Comparison of ENCODE assay signal across 1 cellular context in genomic region chr4:47484169-47484568, GRCh38.
TF ChIP-seq lines count a peak whose summit lies in the region.

No MANE protein-coding gene starts in this region.

TF ChIP-seq in GM23338, 12 proteins besides CTCF, POLR2A, EP300 and RAD21 (continued from another document):
- no peak for TF ChIP-seq ZNF462 (CRISPR knock-in tag; IDR thresholded peaks at IDR 0.05)
